ENCODE assay signal across 12 cellular contexts in genomic region chr17:19410875-19411291, GRCh38. TPM values are rescaled to one million over a fixed set of nuclear protein-coding genes. Genes with fewer than 3 reads are reported as not detected.
DNase-seq lines count a peak whose midpoint lies in the region; ATAC-seq and TF ChIP-seq lines count a peak whose summit lies in the region.
"Had no signal": no experiment of that assay in that cellular context is flagged by ENCODE, and none has a peak within 500 bp of the region (broad histone marks: within the 10 kb centered on the region; RNA-seq: fewer than 3 reads in every experiment).

Gene RNF112, plus strand, starts transcription at chr17:19411232. Its CDS starts 177 bp downstream, at chr17:19411409.

- H3K4me3 ChIP-seq in urinary bladder (ENCODE audit: low read depth, low read length), result peak within 1 kb of the TSS; percentile 0

- no peak within 1 kb of the TSS for H3K27ac Mint-ChIP-seq in chondrocyte (ENCODE audit: unreplicated experiment)

- no peaks in the 10 kb centered on the region for H3K27me3 Mint-ChIP-seq in chondrocyte (ENCODE audit: low read depth)

- H3K27ac ChIP-seq in urinary bladder (ENCODE audit: low read depth), result no peak within 1 kb of the TSS
- H3K27ac ChIP-seq: VCaP had no signal

- WGBS in urinary bladder, result 15% methylated on average over 14 of the region's 14 CpGs

- no peak for ATAC-seq in GM21529 (IDR thresholded peaks at IDR 0.05; ENCODE audit: unreplicated experiment)

- no peak for TF ChIP-seq CTCF in chondrocyte (IDR thresholded peaks at IDR 0.05)

- no peaks in the 10 kb centered on the region for H3K36me3 ChIP-seq in urinary bladder (ENCODE audit: insufficient read depth)

- H3K36me3 Mint-ChIP-seq in chondrocyte (ENCODE audit: low read depth), result no peaks in the 10 kb centered on the region

- H3K4me3 Mint-ChIP-seq in chondrocyte (ENCODE audit: unreplicated experiment), result no peak within 1 kb of the TSS

- peaks cover 17% of the 10 kb centered on the region for H3K4me1 Mint-ChIP-seq in chondrocyte (ENCODE audit: low read depth)

- H3K4me1 ChIP-seq in urinary bladder (ENCODE audit: insufficient read depth), result no peaks in the 10 kb centered on the region

- H3K9me3 Mint-ChIP-seq in chondrocyte (ENCODE audit: low read depth), result no peaks in the 10 kb centered on the region

- peak; percentile 11 for DNase-seq in NCI-H748 (lab: John Stamatoyannopoulos, UW; ENCODE audit: unreplicated experiment)
- no peak for DNase-seq in NCI-H748 treated with DMSO at 0.1 percent for 48 hours (lab: John Stamatoyannopoulos, UW)
- DNase-seq in ecto neural progenitor cell (ENCODE audit: low spot score), result peak; percentile 58
- peak; percentile 42 for DNase-seq in medulla oblongata (ENCODE audit: extremely low spot score)
- no peak for DNase-seq in chondrocyte (ENCODE audit: low spot score)
- no peak for DNase-seq in NCI-H1048 (lab: John Stamatoyannopoulos, UW)
- DNase-seq: ACHN; central memory CD4-positive, alpha-beta T cell; NCI-H2081 had no signal

RNA-seq across cellular contexts. Expression of gene RNF112, which starts in this region (rescaled TPM):
- total RNA-seq in urinary bladder (3.1 TPM), chondrocyte (0.67 to 1.5 TPM (median 1.5 TPM) in 3 replicates)
- polyA plus RNA-seq in urinary bladder, result 17.4 TPM

Comparison
In these comparisons a context has a peak if more than half of its experiments do, and no peak if none do; other contexts are left out.
1. DNase-seq: peak in NCI-H748 (single experiment), ecto neural progenitor cell (single experiment) and medulla oblongata (single experiment); none in NCI-H748 treated with DMSO at 0.1 percent for 48 hours (single experiment), chondrocyte (single experiment) and NCI-H1048 (single experiment).